ENCODE assay signal across 14 cellular contexts in genomic region chr3:53188720-53189119, GRCh38. TPM values are rescaled to one million over a fixed set of nuclear protein-coding genes. Genes with fewer than 3 reads are reported as not detected.
DNase-seq lines count a peak whose midpoint lies in the region; ATAC-seq and TF ChIP-seq lines count a peak whose summit lies in the region.
"Had no signal": no experiment of that assay in that cellular context is flagged by ENCODE, and none has a peak within 500 bp of the region (broad histone marks: within the 10 kb centered on the region; RNA-seq: fewer than 3 reads in every experiment).

No MANE protein-coding gene starts in this region.

- no peak overlapping the region for H3K4me2 ChIP-seq in hepatocyte
- H3K4me2 ChIP-seq in osteoblast (ENCODE audit: insufficient read depth, low read length) = no peak overlapping the region
- H3K4me2 ChIP-seq: BLaER1 treated with 17β-estradiol and CSF1 and Interleukin-3, amounts not matched to agents 10 nM and 100 nM had no signal

- H3K4me3 ChIP-seq in right cardiac atrium (ENCODE audit: low read length) = no peak overlapping the region
- no peak overlapping the region for H3K4me3 ChIP-seq in hepatocyte
- no peak overlapping the region for H3K4me3 ChIP-seq in osteoblast (ENCODE audit: insufficient read depth, low read length)
- H3K4me3 ChIP-seq in effector memory CD4-positive, alpha-beta T cell (ENCODE audit: insufficient read depth, low read depth, low read length, poor library complexity, severe bottlenecking) = no peak overlapping the region
- H3K4me3 ChIP-seq: BLaER1 treated with 17β-estradiol and CSF1 and Interleukin-3, amounts not matched to agents 10 nM and 100 nM; HAP-1 had no signal

- TF ChIP-seq CTCF in hepatocyte (IDR thresholded peaks at IDR 0.05; ENCODE audit: poor library complexity) = no peak
- TF ChIP-seq CTCF in osteoblast (IDR thresholded peaks at IDR 0.05; ENCODE audit: extremely low read depth, low read depth, low read length) = no peak
- TF ChIP-seq CTCF in omental fat pad (IDR thresholded peaks at IDR 0.05) = no peak

- 96% methylated on average over 13 of the region's 13 CpGs for WGBS in right cardiac atrium
- 97% methylated on average over 13 of the region's 13 CpGs for WGBS in hepatocyte (ENCODE audit: low lambda C conversion rate, missing lambda C conversion rate)

- peaks cover 2% of the 10 kb centered on the region for H3K4me1 ChIP-seq in right cardiac atrium (ENCODE audit: control insufficient read depth, insufficient read depth, low read length)
- H3K4me1 ChIP-seq in hepatocyte (ENCODE audit: insufficient read depth) = no peaks in the 10 kb centered on the region
- H3K4me1 ChIP-seq in osteoblast (ENCODE audit: insufficient read depth, low read length) = no peaks in the 10 kb centered on the region
- H3K4me1 ChIP-seq in effector memory CD4-positive, alpha-beta T cell (ENCODE audit: control insufficient read depth, insufficient read depth, low read length, poor library complexity, severe bottlenecking) = no peaks in the 10 kb centered on the region
- H3K4me1 ChIP-seq: HAP-1 had no signal

- DNase-seq in right cardiac atrium = peak in 2 of 3 donors; percentile 7 to 50
- DNase-seq in Right ventricle myocardium superior = no peak
- no peak for DNase-seq in hepatocyte (ENCODE audit: low spot score)
- DNase-seq in osteoblast (ENCODE audit: insufficient read length, low spot score, missing footprints) = peak; percentile 45
- DNase-seq in omental fat pad (ENCODE audit: low spot score) = no peak
- no peak for DNase-seq in HuH-7 (ENCODE audit: low spot score)
- no peak for DNase-seq in effector memory CD4-positive, alpha-beta T cell
- DNase-seq: ACHN; CD4-positive, alpha-beta T cell; DMS79; EL; GOT3 had no signal

- H4K20me1 ChIP-seq in hepatocyte (ENCODE audit: insufficient read depth, poor library complexity, severe bottlenecking) (no peaks in the 10 kb centered on the region), osteoblast (ENCODE audit: insufficient read depth, low read length) (no peaks in the 10 kb centered on the region)

- H3K9me3 ChIP-seq in right cardiac atrium (ENCODE audit: control insufficient read depth, low read length) (no peaks in the 10 kb centered on the region), hepatocyte (ENCODE audit: low read depth) (no peaks in the 10 kb centered on the region), osteoblast (ENCODE audit: low read depth, low read length) (no peaks in the 10 kb centered on the region)
- H3K9me3 ChIP-seq in effector memory CD4-positive, alpha-beta T cell (ENCODE audit: control insufficient read depth, low read length) = no peaks in the 10 kb centered on the region
- H3K9me3 ChIP-seq: BLaER1 treated with 17β-estradiol and CSF1 and Interleukin-3, amounts not matched to agents 10 nM and 100 nM; HAP-1 had no signal

- intact Hi-C loops in right cardiac atrium (cut with DNase I) = no loop called here
- intact Hi-C loops in Right ventricle myocardium superior (cut with DNase I) = no loop called here

- H3K9me2 ChIP-seq in hepatocyte (replicated peaks; ENCODE audit: insufficient read depth) = no peaks in the 10 kb centered on the region

- ATAC-seq in right cardiac atrium (no peak), Right ventricle myocardium superior (ENCODE audit: poor library complexity) (no peak), omental fat pad (ENCODE audit: low FRiP score) (no peak)

- H2AFZ ChIP-seq in hepatocyte (no peak overlapping the region), osteoblast (ENCODE audit: low read length) (no peak overlapping the region)

- no peak overlapping the region for H3K27ac ChIP-seq in right cardiac atrium (ENCODE audit: low read length)
- peak overlapping the region; percentile 54 for H3K27ac ChIP-seq in hepatocyte
- no peak overlapping the region for H3K27ac ChIP-seq in osteoblast (ENCODE audit: low read depth, low read length)
- H3K27ac ChIP-seq in effector memory CD4-positive, alpha-beta T cell (ENCODE audit: insufficient read depth, low read length, poor library complexity, severe bottlenecking) = no peak overlapping the region

- H3K27me3 ChIP-seq in right cardiac atrium (ENCODE audit: control insufficient read depth, insufficient read depth) = no peaks in the 10 kb centered on the region
- no peaks in the 10 kb centered on the region for H3K27me3 ChIP-seq in hepatocyte
- no peaks in the 10 kb centered on the region for H3K27me3 ChIP-seq in osteoblast (ENCODE audit: insufficient read depth, low read length)
- no peaks in the 10 kb centered on the region for H3K27me3 ChIP-seq in effector memory CD4-positive, alpha-beta T cell (replicated peaks; ENCODE audit: control insufficient read depth, insufficient read depth, low read length, poor library complexity, severe bottlenecking)
- H3K27me3 ChIP-seq: BLaER1 treated with 17β-estradiol and CSF1 and Interleukin-3, amounts not matched to agents 10 nM and 100 nM had no signal

- no peaks in the 10 kb centered on the region for H3K79me2 ChIP-seq in hepatocyte
- H3K79me2 ChIP-seq in osteoblast (ENCODE audit: insufficient read depth, low read length) = no peaks in the 10 kb centered on the region

- H3K36me3 ChIP-seq in hepatocyte (replicated peaks; ENCODE audit: insufficient read depth, low read depth) (no peaks in the 10 kb centered on the region), osteoblast (ENCODE audit: insufficient read depth, low read length) (peaks cover 26% of the 10 kb centered on the region)
- H3K36me3 ChIP-seq in effector memory CD4-positive, alpha-beta T cell (ENCODE audit: control insufficient read depth, insufficient read depth, low read length) = peaks cover 51% of the 10 kb centered on the region

RNA-seq across cellular contexts. Expression of gene PRKCD, which starts 27.7 kb away (rescaled TPM):
- total RNA-seq in right cardiac atrium (10 to 100 TPM; 26.2 to 34.4 (median 31.3) TPM), Right ventricle myocardium superior (15.3 TPM), hepatocyte (12.3 and 12.8 TPM in 2 replicates), osteoblast (1.8 and 2.2 TPM in 2 replicates), omental fat pad (10 to 100 TPM; 21.5 to 39.9 (median 30.3) TPM)
- polyA plus RNA-seq in right cardiac atrium (20.9 TPM), hepatocyte (18.6 and 23.6 TPM in 2 replicates)

RNA-seq across cellular contexts. Expression of gene RFT1, which starts 58.5 kb away (rescaled TPM):
- total RNA-seq in right cardiac atrium (10 to 100 TPM; 10.6 to 12.9 (median 12.6) TPM), Right ventricle myocardium superior (9.8 TPM), hepatocyte (15.9 and 18.5 TPM in 2 replicates), osteoblast (11.9 and 12.7 TPM in 2 replicates), omental fat pad (10 to 100 TPM in 2 of 4 donors, 1 to 10 TPM in 2; 9.1 to 14.0 (median 10.5) TPM)
- polyA plus RNA-seq in right cardiac atrium (7.0 TPM), hepatocyte (23.1 and 32.0 TPM in 2 replicates)

Comparison
In these comparisons a context has a peak if more than half of its experiments do, and no peak if none do; other contexts are left out.
1. DNase-seq: peak in right cardiac atrium (2 of 3) and osteoblast (single experiment); none in Right ventricle myocardium superior (single experiment), hepatocyte (single experiment), omental fat pad (single experiment), HuH-7 (single experiment) and effector memory CD4-positive, alpha-beta T cell (0 of 3).